24 cellular contexts compared by ENCODE assay signal in genomic region chr1:227749916-227750710, GRCh38. TPM values are rescaled to one million over a fixed set of nuclear protein-coding genes. Genes with fewer than 3 reads are reported as not detected.
DNase-seq lines count a peak whose midpoint lies in the region; ATAC-seq and TF ChIP-seq lines count a peak whose summit lies in the region.
"Had no signal": no experiment of that assay in that cellular context is flagged by ENCODE, and none has a peak within 500 bp of the region (broad histone marks: within the 10 kb centered on the region; RNA-seq: fewer than 3 reads in every experiment).

No MANE protein-coding gene starts in this region.

- H3K4me1 ChIP-seq in HCT116 (ENCODE audit: control insufficient read depth in 1 of 2, insufficient read depth in 2 of 2, low read length in 2 of 2) (peaks cover 0 to 6% of the 10 kb centered on the region in 2 experiments; a peak in 2 of 4 replicates), right cardiac atrium (ENCODE audit: control insufficient read depth, insufficient read depth, low read length) (peaks cover 15% of the 10 kb centered on the region)
- H3K4me1 ChIP-seq: foreskin keratinocyte had no signal

- H3K36me3 Mint-ChIP-seq in stimulated activated effector memory CD8-positive, alpha-beta T cell treated with anti-CD3 and anti-CD28 coated beads, Interleukin-12 subunit alpha, Interleukin-12 subunit beta, amount 100 ng/mL, for 72 hours = peaks cover 27% of the 10 kb centered on the region

- no peak for ATAC-seq in HCT116
- ATAC-seq in right cardiac atrium = peak; percentile 27 to 34
- no peak for ATAC-seq in stimulated activated effector memory CD8-positive, alpha-beta T cell treated with anti-CD3 and anti-CD28 coated beads, Interleukin-12 subunit alpha, Interleukin-12 subunit beta, amount 100 ng/mL, for 72 hours
- no peak for ATAC-seq in GM21528 (IDR thresholded peaks at IDR 0.05; ENCODE audit: low FRiP score, unreplicated experiment)
- ATAC-seq: foreskin keratinocyte, GM12878 had no signal

- no peaks in the 10 kb centered on the region for H3K9me3 ChIP-seq in HCT116 (ENCODE audit: control insufficient read depth in 1 of 2, insufficient read depth in 1 of 2, low read depth in 1 of 2, low read length in 2 of 2)
- no peaks in the 10 kb centered on the region for H3K9me3 ChIP-seq in right cardiac atrium (ENCODE audit: control insufficient read depth, low read length)
- H3K9me3 ChIP-seq: SJSA1 had no signal

- TSS peak; percentile 18 for BruUV-seq in HCT116 (replicated peaks; lab: Mats Ljungman, UMichigan)

- H3K9ac ChIP-seq in HCT116 (ENCODE audit: low read length) = no peak overlapping the region

- no peak for DNase-seq in HCT116 (ENCODE audit: low read depth, low spot score)
- DNase-seq in caudate nucleus (lab: John Stamatoyannopoulos, UW) = peak in 1 of 61 donors; percentile 40
- DNase-seq in right cardiac atrium = peak in 2 of 3 donors; percentile 55 to 58
- no peak for DNase-seq in stimulated activated effector memory CD8-positive, alpha-beta T cell treated with anti-CD3 and anti-CD28 coated beads, Interleukin-12 subunit alpha, Interleukin-12 subunit beta, amount 100 ng/mL, for 72 hours (ENCODE audit: low spot score in 2 of 2)
- no peak for DNase-seq in NCI-H146 (lab: John Stamatoyannopoulos, UW)
- DNase-seq in hepatic stellate cell (ENCODE audit: low spot score) = no peak
- DNase-seq: DMS 273 treated with DMSO at 0.1 percent for 48 hours; foreskin keratinocyte; KBM-7; kidney glomerular epithelial cell; mesendoderm; NCI-H774; nephron progenitor cell; PC-9; stimulated activated CD4-positive, alpha-beta T cell treated with anti-CD3 and anti-CD28 coated beads, Interleukin-4, amount 100 ng/mL, for 24 hours; T-helper 2 cell; WERI-Rb-1 had no signal

- peak overlapping the region; percentile 42 for H3K4me3 Mint-ChIP-seq in stimulated activated effector memory CD8-positive, alpha-beta T cell treated with anti-CD3 and anti-CD28 coated beads, Interleukin-12 subunit alpha, Interleukin-12 subunit beta, amount 100 ng/mL, for 72 hours
- H3K4me3 Mint-ChIP-seq: nephron progenitor cell had no signal

- H3K27me3 ChIP-seq in HCT116 (ENCODE audit: insufficient read depth, low read length) (no peaks in the 10 kb centered on the region), right cardiac atrium (ENCODE audit: control insufficient read depth, insufficient read depth) (no peaks in the 10 kb centered on the region)
- H3K27me3 ChIP-seq: cardiac muscle cell, foreskin keratinocyte, SJSA1 had no signal

- RAD21 ChIA-PET in HCT116 (lab: Charles Lee; ENCODE audit: low non-redundant PET in 1 of 2, low total read pairs in 2 of 2, uncharacterized antibody in 2 of 2, unreplicated experiment in 2 of 2) = no interaction called here

- H2AFZ ChIP-seq in HCT116 (ENCODE audit: low read depth, low read length, poor library complexity, severe bottlenecking) = no peak overlapping the region
- H2AFZ ChIP-seq: PC-9 had no signal

- H4K20me1 ChIP-seq in HCT116 (ENCODE audit: insufficient read depth) = no peaks in the 10 kb centered on the region

- H3K79me2 ChIP-seq in HCT116 (ENCODE audit: insufficient read depth, low read length) = peaks cover 55% of the 10 kb centered on the region

- CTCF ChIA-PET in HCT116 (lab: Charles Lee) = no interaction called here

- no peak overlapping the region for H3K4me2 ChIP-seq in HCT116 (ENCODE audit: low read length)
- H3K4me2 ChIP-seq: PC-9, smooth muscle cell had no signal

- TF ChIP-seq CTCF in HCT116 (IDR thresholded peaks at IDR 0.05 in 2 of 3, conservative IDR thresholded peaks at IDR 0.05 in 1 of 3; ENCODE audit: borderline replicate concordance in 1 of 3, insufficient read depth in 1 of 3, low read depth in 2 of 3, low read length in 2 of 3) = no peak

- H3K9me2 ChIP-seq in HCT116 (ENCODE audit: insufficient read depth) = no peaks in the 10 kb centered on the region

- H3K4me3 ChIP-seq in HCT116 (replicated peaks in 1 of 2; ENCODE audit: low read depth in 1 of 2, low read length in 2 of 2) (no peak overlapping the region), right cardiac atrium (ENCODE audit: low read length) (no peak overlapping the region)
- H3K4me3 ChIP-seq: cardiac muscle cell, GM12878, PC-9, SJSA1, smooth muscle cell had no signal

- H3K4me1 Mint-ChIP-seq in stimulated activated effector memory CD8-positive, alpha-beta T cell treated with anti-CD3 and anti-CD28 coated beads, Interleukin-12 subunit alpha, Interleukin-12 subunit beta, amount 100 ng/mL, for 72 hours = peaks cover 43% of the 10 kb centered on the region
- H3K4me1 Mint-ChIP-seq: nephron progenitor cell had no signal

- H3K36me3 ChIP-seq in HCT116 (ENCODE audit: control insufficient read depth in 1 of 2, insufficient read depth in 2 of 2, low read length in 2 of 2) = peaks cover 4 to 18% of the 10 kb centered on the region in 2 experiments; a peak in 3 of 4 replicates
- H3K36me3 ChIP-seq: cardiac muscle cell, WERI-Rb-1 had no signal

- no peak overlapping the region for H3K27ac ChIP-seq in HCT116 (ENCODE audit: low read depth, low read length)
- H3K27ac ChIP-seq in caudate nucleus (ENCODE audit: low read depth, low read length) = peak overlapping the region; percentile 70
- H3K27ac ChIP-seq in right cardiac atrium (ENCODE audit: low read length) = peak overlapping the region; percentile 39
- H3K27ac ChIP-seq: C4-2B, cardiac muscle cell, epithelial cell of prostate, foreskin keratinocyte, PC-9, SJSA1, WERI-Rb-1 had no signal

- 64% methylated on average over 19 of the region's 19 CpGs for WGBS in right cardiac atrium

- intact Hi-C loops in HCT116 (cut with micrococcal nuclease) (no loop called here), right cardiac atrium (cut with DNase I) (loop anchor here in 1 of 4 donors (10.0 kb wide), 1 partner anchor 335 kb away; the partner anchor contains the start of gene ARF1)

- no peak for TF ChIP-seq RAD21 in HCT116 (IDR thresholded peaks at IDR 0.05; ENCODE audit: low read depth)

- no peak overlapping the region for H3K27ac Mint-ChIP-seq in stimulated activated effector memory CD8-positive, alpha-beta T cell treated with anti-CD3 and anti-CD28 coated beads, Interleukin-12 subunit alpha, Interleukin-12 subunit beta, amount 100 ng/mL, for 72 hours
- H3K27ac Mint-ChIP-seq: nephron progenitor cell had no signal

- TF ChIP-seq POLR2A in HCT116 (IDR thresholded peaks at IDR 0.05; ENCODE audit: borderline replicate concordance, extremely low read depth, insufficient read depth, insufficient read length) = no peak

- H3K9me3 Mint-ChIP-seq in stimulated activated effector memory CD8-positive, alpha-beta T cell treated with anti-CD3 and anti-CD28 coated beads, Interleukin-12 subunit alpha, Interleukin-12 subunit beta, amount 100 ng/mL, for 72 hours = no peaks in the 10 kb centered on the region
- H3K9me3 Mint-ChIP-seq: nephron progenitor cell had no signal

- POLR2A ChIA-PET in HCT116 (lab: Charles Lee) = no interaction called here

TF ChIP-seq in HCT116, 20 proteins besides CTCF, POLR2A, EP300 and RAD21 (continues in another document):
- no peak for TF ChIP-seq REST (IDR thresholded peaks at IDR 0.05; ENCODE audit: low read depth)
- no peak for TF ChIP-seq JUND (IDR thresholded peaks at IDR 0.05)
- no peak for TF ChIP-seq ZBTB33 (IDR thresholded peaks at IDR 0.05; ENCODE audit: extremely low read depth, insufficient replicate concordance, low read length)
- no peak for TF ChIP-seq ATF3 (IDR thresholded peaks at IDR 0.05)

RNA-seq across cellular contexts. Expression of gene SNAP47, which starts 14.9 kb away (rescaled TPM):
- total RNA-seq in HCT116 (2021; ENCODE audit: unreplicated experiment) (37.9 TPM), right cardiac atrium (10 to 100 TPM; 61.6 to 91.8 (median 65.5) TPM)
- polyA plus RNA-seq in HCT116 (2012) = 30.3 and 31.9 TPM in 2 replicates
- polyA plus RNA-seq in right cardiac atrium = 43.1 TPM

RNA-seq across cellular contexts. Expression of gene JMJD4, which starts 15.0 kb away (rescaled TPM):
- total RNA-seq in HCT116 (2021; ENCODE audit: unreplicated experiment) (14.3 TPM), right cardiac atrium (10 to 100 TPM in 1 of 4 donors, 1 to 10 TPM in 3; 7.7 to 11.5 (median 8.9) TPM)
- 10.8 and 11.1 TPM in 2 replicates for polyA plus RNA-seq in HCT116 (2012)
- 9.5 TPM for polyA plus RNA-seq in right cardiac atrium

Comparison
In these comparisons a context has a peak if more than half of its experiments do, and no peak if none do; other contexts are left out.
1. ATAC-seq: peak in right cardiac atrium (2 of 2); none in HCT116 (single experiment), stimulated activated effector memory CD8-positive, alpha-beta T cell treated with anti-CD3 and anti-CD28 coated beads, Interleukin-12 subunit alpha, Interleukin-12 subunit beta, amount 100 ng/mL, for 72 hours (single experiment) and GM21528 (single experiment).
2. DNase-seq: peak in right cardiac atrium (2 of 3); none in HCT116 (single experiment), stimulated activated effector memory CD8-positive, alpha-beta T cell treated with anti-CD3 and anti-CD28 coated beads, Interleukin-12 subunit alpha, Interleukin-12 subunit beta, amount 100 ng/mL, for 72 hours (0 of 2), NCI-H146 (single experiment) and hepatic stellate cell (single experiment).